ENCODE assay signal across 8 cellular contexts in genomic region chr1:1058088-1058905, GRCh38. TPM values are rescaled to one million over a fixed set of nuclear protein-coding genes. Genes with fewer than 3 reads are reported as not detected.
DNase-seq lines count a peak whose midpoint lies in the region; ATAC-seq lines count a peak whose summit lies in the region.
"Had no signal": no experiment of that assay in that cellular context is flagged by ENCODE, and none has a peak within 500 bp of the region (broad histone marks: within the 10 kb centered on the region; RNA-seq: fewer than 3 reads in every experiment).

No MANE protein-coding gene starts in this region.

- no peak for DNase-seq in activated CD8-positive, alpha-beta memory T cell treated with anti-CD3 and anti-CD28 coated beads, Interleukin-2, amount 10 ng/mL, durations not matched to agents 7 days and 5 days
- DNase-seq in activated CD8-positive, alpha-beta memory T cell treated with anti-CD3 and anti-CD28 coated beads for 24 hours: no peak
- no peak for DNase-seq in central memory CD8-positive, alpha-beta T cell (ENCODE audit: low spot score in 2 of 2)
- DNase-seq in stimulated activated effector memory CD8-positive, alpha-beta T cell treated with anti-CD3 and anti-CD28 coated beads, Interleukin-12 subunit alpha, Interleukin-12 subunit beta, amount 100 ng/mL, for 72 hours (ENCODE audit: low spot score in 2 of 2): no peak
- DNase-seq in head of caudate nucleus: no peak
- DNase-seq: activated effector memory CD4-positive, alpha-beta T cell treated with Interleukin-2 at 50 U/mL for 16 hours; NCI-H1436 had no signal

- H3K9me3 Mint-ChIP-seq in activated CD8-positive, alpha-beta memory T cell treated with anti-CD3 and anti-CD28 coated beads, Interleukin-2, amount 10 ng/mL, durations not matched to agents 7 days and 5 days (ENCODE audit: low read depth): no peaks in the 10 kb centered on the region
- no peaks in the 10 kb centered on the region for H3K9me3 Mint-ChIP-seq in central memory CD8-positive, alpha-beta T cell
- no peaks in the 10 kb centered on the region for H3K9me3 Mint-ChIP-seq in stimulated activated effector memory CD8-positive, alpha-beta T cell treated with anti-CD3 and anti-CD28 coated beads, Interleukin-12 subunit alpha, Interleukin-12 subunit beta, amount 100 ng/mL, for 72 hours

- peak overlapping the region; percentile 75 for H3K4me3 Mint-ChIP-seq in activated CD8-positive, alpha-beta memory T cell treated with anti-CD3 and anti-CD28 coated beads, Interleukin-2, amount 10 ng/mL, durations not matched to agents 7 days and 5 days
- peak overlapping the region; percentile 74 for H3K4me3 Mint-ChIP-seq in central memory CD8-positive, alpha-beta T cell
- H3K4me3 Mint-ChIP-seq in stimulated activated effector memory CD8-positive, alpha-beta T cell treated with anti-CD3 and anti-CD28 coated beads, Interleukin-12 subunit alpha, Interleukin-12 subunit beta, amount 100 ng/mL, for 72 hours: peak overlapping the region; percentile 79

- CTCF ChIA-PET in activated CD8-positive, alpha-beta memory T cell treated with anti-CD3 and anti-CD28 coated beads, Interleukin-2, amount 10 ng/mL, durations not matched to agents 7 days and 5 days (lab: Charles Lee): interaction anchor here (0.8 to 7.5 kb wide), 12 partner anchors 10 to 317 kb away, joined by 3 to 93 read pairs (median 4); partner anchors contain the start of genes AGRN and AURKAIP1

- intact Hi-C loops in head of caudate nucleus (cut with DNase I): no loop called here

- H3K27me3 Mint-ChIP-seq in activated CD8-positive, alpha-beta memory T cell treated with anti-CD3 and anti-CD28 coated beads, Interleukin-2, amount 10 ng/mL, durations not matched to agents 7 days and 5 days: peaks cover 20% of the 10 kb centered on the region
- H3K27me3 Mint-ChIP-seq in central memory CD8-positive, alpha-beta T cell: peaks cover 31% of the 10 kb centered on the region

- peaks cover 2% of the 10 kb centered on the region for H3K36me3 Mint-ChIP-seq in activated CD8-positive, alpha-beta memory T cell treated with anti-CD3 and anti-CD28 coated beads, Interleukin-2, amount 10 ng/mL, durations not matched to agents 7 days and 5 days
- peaks cover 4% of the 10 kb centered on the region for H3K36me3 Mint-ChIP-seq in central memory CD8-positive, alpha-beta T cell (ENCODE audit: insufficient read depth)
- H3K36me3 Mint-ChIP-seq in stimulated activated effector memory CD8-positive, alpha-beta T cell treated with anti-CD3 and anti-CD28 coated beads, Interleukin-12 subunit alpha, Interleukin-12 subunit beta, amount 100 ng/mL, for 72 hours: peaks cover 50% of the 10 kb centered on the region

- no peak for ATAC-seq in activated CD8-positive, alpha-beta memory T cell treated with anti-CD3 and anti-CD28 coated beads, Interleukin-2, amount 10 ng/mL, durations not matched to agents 7 days and 5 days
- ATAC-seq in central memory CD8-positive, alpha-beta T cell (replicated peaks; ENCODE audit: extremely low read depth, poor library complexity, severe bottlenecking): no peak
- ATAC-seq in stimulated activated effector memory CD8-positive, alpha-beta T cell treated with anti-CD3 and anti-CD28 coated beads, Interleukin-12 subunit alpha, Interleukin-12 subunit beta, amount 100 ng/mL, for 72 hours: no peak
- ATAC-seq in GM19463 (IDR thresholded peaks at IDR 0.05; ENCODE audit: unreplicated experiment): no peak

- H3K4me1 Mint-ChIP-seq in activated CD8-positive, alpha-beta memory T cell treated with anti-CD3 and anti-CD28 coated beads, Interleukin-2, amount 10 ng/mL, durations not matched to agents 7 days and 5 days: peaks cover 30% of the 10 kb centered on the region
- no peaks in the 10 kb centered on the region for H3K4me1 Mint-ChIP-seq in central memory CD8-positive, alpha-beta T cell
- H3K4me1 Mint-ChIP-seq in stimulated activated effector memory CD8-positive, alpha-beta T cell treated with anti-CD3 and anti-CD28 coated beads, Interleukin-12 subunit alpha, Interleukin-12 subunit beta, amount 100 ng/mL, for 72 hours: peaks cover 27% of the 10 kb centered on the region

- peak overlapping the region; percentile 46 for H3K27ac Mint-ChIP-seq in activated CD8-positive, alpha-beta memory T cell treated with anti-CD3 and anti-CD28 coated beads, Interleukin-2, amount 10 ng/mL, durations not matched to agents 7 days and 5 days
- no peak overlapping the region for H3K27ac Mint-ChIP-seq in central memory CD8-positive, alpha-beta T cell (ENCODE audit: low read depth)
- H3K27ac Mint-ChIP-seq in stimulated activated effector memory CD8-positive, alpha-beta T cell treated with anti-CD3 and anti-CD28 coated beads, Interleukin-12 subunit alpha, Interleukin-12 subunit beta, amount 100 ng/mL, for 72 hours: peak overlapping the region; percentile 74

RNA-seq across cellular contexts. Expression of gene RNF223, which starts 15.8 kb away (rescaled TPM):
- not detected for total RNA-seq in activated CD8-positive, alpha-beta memory T cell treated with anti-CD3 and anti-CD28 coated beads, Interleukin-2, amount 10 ng/mL, durations not matched to agents 7 days and 5 days

RNA-seq across cellular contexts. Expression of gene AGRN, which starts 38.4 kb away (rescaled TPM):
- 10 to 100 TPM; 29.3 to 32.8 TPM for total RNA-seq in activated CD8-positive, alpha-beta memory T cell treated with anti-CD3 and anti-CD28 coated beads, Interleukin-2, amount 10 ng/mL, durations not matched to agents 7 days and 5 days

RNA-seq across cellular contexts. Expression of gene ISG15, which starts 45.0 kb away (rescaled TPM):
- total RNA-seq in activated CD8-positive, alpha-beta memory T cell treated with anti-CD3 and anti-CD28 coated beads, Interleukin-2, amount 10 ng/mL, durations not matched to agents 7 days and 5 days: 100 to 1,000 TPM; 432 to 986 TPM

RNA-seq across cellular contexts. Expression of gene C1orf159, which starts 57.6 kb away (rescaled TPM):
- total RNA-seq in activated CD8-positive, alpha-beta memory T cell treated with anti-CD3 and anti-CD28 coated beads, Interleukin-2, amount 10 ng/mL, durations not matched to agents 7 days and 5 days: 10 to 100 TPM; 22.9 to 23.6 TPM

RNA-seq across cellular contexts. Expression of gene HES4, which starts 58.4 kb away (rescaled TPM):
- 1 to 10 TPM in 1 of 2 experiments, under 1 TPM in 1; 0.61 to 1.6 TPM for total RNA-seq in activated CD8-positive, alpha-beta memory T cell treated with anti-CD3 and anti-CD28 coated beads, Interleukin-2, amount 10 ng/mL, durations not matched to agents 7 days and 5 days
